Comparison of ENCODE assay signal across 1 cellular context in the genomic region with DNA sequence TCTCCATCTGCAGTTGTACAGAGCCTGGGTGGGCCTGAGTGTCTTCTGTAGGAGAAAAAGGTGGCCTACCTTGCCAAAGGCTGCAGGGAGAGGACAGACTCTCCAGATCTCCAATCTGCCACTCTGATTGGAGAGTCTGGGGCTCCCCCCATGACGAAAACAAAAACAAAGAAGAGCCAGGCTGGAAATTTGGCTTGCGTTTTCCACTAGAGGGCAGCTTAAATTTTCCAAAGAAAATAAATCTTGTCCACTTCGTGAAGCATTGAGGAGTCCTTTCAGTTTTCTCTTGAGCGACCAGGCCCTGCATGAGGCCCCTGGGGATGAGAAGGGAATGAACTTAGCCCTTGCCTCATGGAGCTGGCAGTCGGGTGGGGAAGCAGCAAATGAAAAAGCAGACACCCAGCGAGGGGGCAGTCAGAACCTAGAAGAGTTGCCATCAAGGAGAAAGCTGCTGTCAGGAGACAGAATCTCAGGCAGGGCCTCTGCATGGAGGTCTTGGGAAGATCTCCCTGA.
TF ChIP-seq lines count a peak whose summit lies in the region.

No MANE protein-coding gene starts in this region.

TF ChIP-seq in HepG2, 621 proteins besides CTCF, POLR2A, EP300 and RAD21 (continued from another document and continues in another):
- TF ChIP-seq PAXIP1 (CRISPR knock-in tag; conservative IDR thresholded peaks at IDR 0.05) (peak; percentile 30; the same call in 1 of the 2 replicates), NFIC (IDR thresholded peaks at IDR 0.05; ENCODE audit: low read length) (no peak), ZNF331 (CRISPR knock-in tag; IDR thresholded peaks at IDR 0.05) (0 out of 2 replicates have a peak, but pooled peaks have one; percentile 15), ZMYM4 (CRISPR knock-in tag; IDR thresholded peaks at IDR 0.05) (0 out of 2 replicates have a peak, but pooled peaks have one; percentile 33), HNRNPH1 (optimal IDR thresholded peaks at IDR 0.05; ENCODE audit: low read depth, low read length) (no peak), ZMYM3 (CRISPR knock-in tag; IDR thresholded peaks at IDR 0.05) (no peak), ZNF468 (CRISPR knock-in tag; IDR thresholded peaks at IDR 0.05) (no peak), ZNF616 (CRISPR knock-in tag; IDR thresholded peaks at IDR 0.05; ENCODE audit: low read depth) (no peak), FOXA1 (IDR thresholded peaks at IDR 0.05) (no peak), FOXA1 (CRISPR knock-in tag; IDR thresholded peaks at IDR 0.05) (no peak), ZFX (CRISPR knock-in tag; IDR thresholded peaks at IDR 0.05; ENCODE audit: low read depth) (peak; percentile 76), ERF (CRISPR knock-in tag; IDR thresholded peaks at IDR 0.05) (no peak), HMGXB4 (CRISPR knock-in tag; IDR thresholded peaks at IDR 0.05; ENCODE audit: borderline replicate concordance in 1 of 2, low read depth in 1 of 2) (peak in 1 of 2 experiments; percentile 73; a peak in 2 of 4 replicates), FOSL2 (CRISPR knock-in tag; IDR thresholded peaks at IDR 0.05) (no peak), ZFY (CRISPR knock-in tag; IDR thresholded peaks at IDR 0.05) (peak; percentile 72), PHF21A (CRISPR knock-in tag; IDR thresholded peaks at IDR 0.05) (peak; percentile 46), ATF7 (IDR thresholded peaks at IDR 0.05) (no peak), ATF7 (CRISPR knock-in tag; IDR thresholded peaks at IDR 0.05) (no peak), RELA (CRISPR knock-in tag; IDR thresholded peaks at IDR 0.05) (no peak), ZNF557 (CRISPR knock-in tag; IDR thresholded peaks at IDR 0.05) (no peak), KDM1A (CRISPR knock-in tag; IDR thresholded peaks at IDR 0.05) (no peak), ZNF75D (CRISPR knock-in tag; IDR thresholded peaks at IDR 0.05; ENCODE audit: borderline replicate concordance) (no peak), FLYWCH1 (CRISPR knock-in tag; IDR thresholded peaks at IDR 0.05) (no peak), MAFG (CRISPR knock-in tag; IDR thresholded peaks at IDR 0.05) (no peak), DDIT3 (CRISPR knock-in tag; IDR thresholded peaks at IDR 0.05) (no peak), ZNF839 (CRISPR knock-in tag; IDR thresholded peaks at IDR 0.05; ENCODE audit: borderline replicate concordance) (0 out of 2 replicates have a peak, but pooled peaks have one; percentile 38), RXRA (CRISPR knock-in tag; IDR thresholded peaks at IDR 0.05) (no peak), ARID2 (CRISPR knock-in tag; IDR thresholded peaks at IDR 0.05; ENCODE audit: borderline replicate concordance) (no peak), USF2 (IDR thresholded peaks at IDR 0.05; ENCODE audit: low read depth, low read length) (no peak), USF2 (CRISPR knock-in tag; IDR thresholded peaks at IDR 0.05; ENCODE audit: borderline replicate concordance) (no peak), JUND (CRISPR knock-in tag; IDR thresholded peaks at IDR 0.05) (no peak), MIXL1 (CRISPR knock-in tag; IDR thresholded peaks at IDR 0.05) (no peak), ZNF446 (CRISPR knock-in tag; IDR thresholded peaks at IDR 0.05) (no peak), MTF1 (CRISPR knock-in tag; IDR thresholded peaks at IDR 0.05) (no peak), ZNF589 (CRISPR knock-in tag; conservative IDR thresholded peaks at IDR 0.05) (no peak), KDM5A (IDR thresholded peaks at IDR 0.05; ENCODE audit: borderline replicate concordance, low read length) (no peak), CEBPZ (IDR thresholded peaks at IDR 0.05; ENCODE audit: low read length) (no peak), EZH2 (conservative IDR thresholded peaks at IDR 0.05; ENCODE audit: low read depth, low read length) (no peak), REXO4 (CRISPR knock-in tag; IDR thresholded peaks at IDR 0.05; ENCODE audit: borderline replicate concordance) (no peak), ZBTB38 (CRISPR knock-in tag; IDR thresholded peaks at IDR 0.05) (no peak), TFDP1 (CRISPR knock-in tag; IDR thresholded peaks at IDR 0.05; ENCODE audit: borderline replicate concordance) (no peak), ZNF276 (CRISPR knock-in tag; IDR thresholded peaks at IDR 0.05; ENCODE audit: low read depth) (0 out of 2 replicates have a peak, but pooled peaks have one; percentile 51), ZNF816 (CRISPR knock-in tag; IDR thresholded peaks at IDR 0.05; ENCODE audit: borderline replicate concordance) (0 out of 2 replicates have a peak, but pooled peaks have one; percentile 55), DMAP1 (CRISPR knock-in tag; IDR thresholded peaks at IDR 0.05) (peak; percentile 36; the same call in 1 of the 2 replicates)
- TF ChIP-seq, protein P1, sequence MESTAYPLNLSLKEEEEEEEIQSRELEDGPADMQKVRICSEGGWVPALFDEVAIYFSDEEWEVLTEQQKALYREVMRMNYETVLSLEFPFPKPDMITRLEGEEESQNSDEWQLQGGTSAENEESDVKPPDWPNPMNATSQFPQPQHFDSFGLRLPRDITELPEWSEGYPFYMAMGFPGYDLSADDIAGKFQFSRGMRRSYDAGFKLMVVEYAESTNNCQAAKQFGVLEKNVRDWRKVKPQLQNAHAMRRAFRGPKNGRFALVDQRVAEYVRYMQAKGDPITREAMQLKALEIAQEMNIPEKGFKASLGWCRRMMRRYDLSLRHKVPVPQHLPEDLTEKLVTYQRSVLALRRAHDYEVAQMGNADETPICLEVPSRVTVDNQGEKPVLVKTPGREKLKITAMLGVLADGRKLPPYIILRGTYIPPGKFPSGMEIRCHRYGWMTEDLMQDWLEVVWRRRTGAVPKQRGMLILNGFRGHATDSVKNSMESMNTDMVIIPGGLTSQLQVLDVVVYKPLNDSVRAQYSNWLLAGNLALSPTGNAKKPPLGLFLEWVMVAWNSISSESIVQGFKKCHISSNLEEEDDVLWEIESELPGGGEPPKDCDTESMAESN (CRISPR knock-in tag; conservative IDR thresholded peaks at IDR 0.05) = no peak
- TF ChIP-seq, protein P2, sequence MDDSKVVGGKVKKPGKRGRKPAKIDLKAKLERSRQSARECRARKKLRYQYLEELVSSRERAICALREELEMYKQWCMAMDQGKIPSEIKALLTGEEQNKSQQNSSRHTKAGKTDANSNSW (CRISPR knock-in tag; IDR thresholded peaks at IDR 0.05; ENCODE audit: borderline replicate concordance) = no peak
- TF ChIP-seq, protein P3, sequence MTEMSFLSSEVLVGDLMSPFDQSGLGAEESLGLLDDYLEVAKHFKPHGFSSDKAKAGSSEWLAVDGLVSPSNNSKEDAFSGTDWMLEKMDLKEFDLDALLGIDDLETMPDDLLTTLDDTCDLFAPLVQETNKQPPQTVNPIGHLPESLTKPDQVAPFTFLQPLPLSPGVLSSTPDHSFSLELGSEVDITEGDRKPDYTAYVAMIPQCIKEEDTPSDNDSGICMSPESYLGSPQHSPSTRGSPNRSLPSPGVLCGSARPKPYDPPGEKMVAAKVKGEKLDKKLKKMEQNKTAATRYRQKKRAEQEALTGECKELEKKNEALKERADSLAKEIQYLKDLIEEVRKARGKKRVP (CRISPR knock-in tag; IDR thresholded peaks at IDR 0.05) = no peak
